Comparison of ENCODE assay signal across 1 cellular context in the genomic region with DNA sequence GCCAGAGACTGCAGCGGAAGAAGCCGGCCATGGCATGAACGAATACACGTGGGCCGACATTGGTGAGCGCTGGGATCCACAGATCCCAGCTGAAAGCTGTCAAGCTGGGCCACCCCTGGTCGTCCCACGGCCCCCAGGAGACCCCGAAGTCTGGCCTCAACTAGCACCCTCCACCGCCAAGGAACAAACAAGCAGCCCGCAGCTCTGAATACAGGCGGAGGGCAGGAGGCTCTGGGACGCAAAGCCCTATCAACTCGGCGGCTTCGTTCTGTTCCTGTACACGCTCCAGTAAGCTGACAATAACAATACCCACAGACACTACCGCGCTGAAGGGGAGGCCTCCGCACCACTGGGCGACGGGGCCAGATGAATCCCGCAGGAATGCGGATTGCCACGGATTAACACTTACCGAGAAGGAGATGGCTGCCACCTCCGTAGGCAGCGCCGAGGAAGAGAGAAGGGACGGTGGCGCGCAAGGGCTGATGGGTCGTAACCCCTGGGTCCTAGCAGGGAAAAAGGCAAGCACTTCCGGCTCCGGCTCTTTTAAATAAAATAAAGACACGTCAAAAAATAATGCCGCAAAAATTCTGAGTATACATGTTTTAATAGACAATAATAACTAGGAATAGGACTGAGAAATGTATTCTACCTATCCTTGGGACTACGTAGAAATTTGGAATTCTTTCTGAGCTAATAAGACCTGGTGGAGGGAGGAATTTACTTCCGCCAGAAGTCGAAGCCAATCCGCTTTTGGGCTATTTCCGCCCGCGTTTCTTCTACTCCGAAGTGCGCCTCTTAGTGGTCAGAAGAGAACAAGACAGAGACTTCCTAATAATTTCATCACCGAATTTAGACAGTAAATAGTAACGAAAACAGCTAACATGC.
TF ChIP-seq lines count a peak whose summit lies in the region.

RPL32 (minus strand) TSS at position 481 of the 885 bp plus-strand sequence. CDS start 1,328 bp downstream, outside the sequence.

TF ChIP-seq in HepG2, 621 proteins besides CTCF, POLR2A, EP300 and RAD21 (continued from another document and continues in another):
- TF ChIP-seq ZNF800 (CRISPR knock-in tag; IDR thresholded peaks at IDR 0.05) (peak; percentile 71), NFATC3 (CRISPR knock-in tag; IDR thresholded peaks at IDR 0.05) (no peak), GLI4 (CRISPR knock-in tag; IDR thresholded peaks at IDR 0.05; ENCODE audit: borderline replicate concordance) (no peak), ZKSCAN8 (CRISPR knock-in tag; IDR thresholded peaks at IDR 0.05; ENCODE audit: borderline replicate concordance) (peak; percentile 47; the same call in 1 of the 2 replicates), ZNF780A (CRISPR knock-in tag; IDR thresholded peaks at IDR 0.05) (no peak), ZMAT3 (CRISPR knock-in tag; conservative IDR thresholded peaks at IDR 0.05) (no peak), TCF7 (IDR thresholded peaks at IDR 0.05; ENCODE audit: low read depth) (no peak), ZNF644 (CRISPR knock-in tag; IDR thresholded peaks at IDR 0.05; ENCODE audit: low read depth) (no peak), ZNF724P (CRISPR knock-in tag; IDR thresholded peaks at IDR 0.05; ENCODE audit: borderline replicate concordance) (no peak), HNF4G (IDR thresholded peaks at IDR 0.05; ENCODE audit: borderline replicate concordance, low read depth, low read length) (no peak), HNF4G (CRISPR knock-in tag; IDR thresholded peaks at IDR 0.05; ENCODE audit: borderline replicate concordance, low read depth) (no peak), CREBL2 (CRISPR knock-in tag; IDR thresholded peaks at IDR 0.05; ENCODE audit: borderline replicate concordance) (no peak), PRDM4 (CRISPR knock-in tag; IDR thresholded peaks at IDR 0.05; ENCODE audit: borderline replicate concordance) (no peak), ZNF143 (CRISPR knock-in tag; IDR thresholded peaks at IDR 0.05) (peak; percentile 93), SRY (CRISPR knock-in tag; IDR thresholded peaks at IDR 0.05) (peak; percentile 94; the same call in 1 of the 2 replicates), SMAD3 (CRISPR knock-in tag; IDR thresholded peaks at IDR 0.05) (no peak), SAFB2 (CRISPR knock-in tag; IDR thresholded peaks at IDR 0.05; ENCODE audit: borderline replicate concordance, low read depth) (no peak; the same call in 1 of the 2 replicates), ZNF839 (CRISPR knock-in tag; IDR thresholded peaks at IDR 0.05; ENCODE audit: borderline replicate concordance) (peak; percentile 52; the same call in 1 of the 2 replicates), ZNF484 (CRISPR knock-in tag; IDR thresholded peaks at IDR 0.05; ENCODE audit: borderline replicate concordance, low read depth) (no peak), ZMYM2 (CRISPR knock-in tag; IDR thresholded peaks at IDR 0.05) (no peak), FOXP1 (IDR thresholded peaks at IDR 0.05) (no peak), FOXP1 (CRISPR knock-in tag; IDR thresholded peaks at IDR 0.05) (no peak), ZNF790 (CRISPR knock-in tag; IDR thresholded peaks at IDR 0.05; ENCODE audit: borderline replicate concordance) (no peak)
- TF ChIP-seq, protein P1, sequence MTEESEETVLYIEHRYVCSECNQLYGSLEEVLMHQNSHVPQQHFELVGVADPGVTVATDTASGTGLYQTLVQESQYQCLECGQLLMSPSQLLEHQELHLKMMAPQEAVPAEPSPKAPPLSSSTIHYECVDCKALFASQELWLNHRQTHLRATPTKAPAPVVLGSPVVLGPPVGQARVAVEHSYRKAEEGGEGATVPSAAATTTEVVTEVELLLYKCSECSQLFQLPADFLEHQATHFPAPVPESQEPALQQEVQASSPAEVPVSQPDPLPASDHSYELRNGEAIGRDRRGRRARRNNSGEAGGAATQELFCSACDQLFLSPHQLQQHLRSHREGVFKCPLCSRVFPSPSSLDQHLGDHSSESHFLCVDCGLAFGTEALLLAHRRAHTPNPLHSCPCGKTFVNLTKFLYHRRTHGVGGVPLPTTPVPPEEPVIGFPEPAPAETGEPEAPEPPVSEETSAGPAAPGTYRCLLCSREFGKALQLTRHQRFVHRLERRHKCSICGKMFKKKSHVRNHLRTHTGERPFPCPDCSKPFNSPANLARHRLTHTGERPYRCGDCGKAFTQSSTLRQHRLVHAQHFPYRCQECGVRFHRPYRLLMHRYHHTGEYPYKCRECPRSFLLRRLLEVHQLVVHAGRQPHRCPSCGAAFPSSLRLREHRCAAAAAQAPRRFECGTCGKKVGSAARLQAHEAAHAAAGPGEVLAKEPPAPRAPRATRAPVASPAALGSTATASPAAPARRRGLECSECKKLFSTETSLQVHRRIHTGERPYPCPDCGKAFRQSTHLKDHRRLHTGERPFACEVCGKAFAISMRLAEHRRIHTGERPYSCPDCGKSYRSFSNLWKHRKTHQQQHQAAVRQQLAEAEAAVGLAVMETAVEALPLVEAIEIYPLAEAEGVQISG (CRISPR knock-in tag; IDR thresholded peaks at IDR 0.05): peak; percentile 87
- TF ChIP-seq, protein P2, sequence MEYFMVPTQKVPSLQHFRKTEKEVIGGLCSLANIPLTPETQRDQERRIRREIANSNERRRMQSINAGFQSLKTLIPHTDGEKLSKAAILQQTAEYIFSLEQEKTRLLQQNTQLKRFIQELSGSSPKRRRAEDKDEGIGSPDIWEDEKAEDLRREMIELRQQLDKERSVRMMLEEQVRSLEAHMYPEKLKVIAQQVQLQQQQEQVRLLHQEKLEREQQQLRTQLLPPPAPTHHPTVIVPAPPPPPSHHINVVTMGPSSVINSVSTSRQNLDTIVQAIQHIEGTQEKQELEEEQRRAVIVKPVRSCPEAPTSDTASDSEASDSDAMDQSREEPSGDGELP (IDR thresholded peaks at IDR 0.05; ENCODE audit: borderline replicate concordance, low read depth): no peak
- TF ChIP-seq, protein P3, sequence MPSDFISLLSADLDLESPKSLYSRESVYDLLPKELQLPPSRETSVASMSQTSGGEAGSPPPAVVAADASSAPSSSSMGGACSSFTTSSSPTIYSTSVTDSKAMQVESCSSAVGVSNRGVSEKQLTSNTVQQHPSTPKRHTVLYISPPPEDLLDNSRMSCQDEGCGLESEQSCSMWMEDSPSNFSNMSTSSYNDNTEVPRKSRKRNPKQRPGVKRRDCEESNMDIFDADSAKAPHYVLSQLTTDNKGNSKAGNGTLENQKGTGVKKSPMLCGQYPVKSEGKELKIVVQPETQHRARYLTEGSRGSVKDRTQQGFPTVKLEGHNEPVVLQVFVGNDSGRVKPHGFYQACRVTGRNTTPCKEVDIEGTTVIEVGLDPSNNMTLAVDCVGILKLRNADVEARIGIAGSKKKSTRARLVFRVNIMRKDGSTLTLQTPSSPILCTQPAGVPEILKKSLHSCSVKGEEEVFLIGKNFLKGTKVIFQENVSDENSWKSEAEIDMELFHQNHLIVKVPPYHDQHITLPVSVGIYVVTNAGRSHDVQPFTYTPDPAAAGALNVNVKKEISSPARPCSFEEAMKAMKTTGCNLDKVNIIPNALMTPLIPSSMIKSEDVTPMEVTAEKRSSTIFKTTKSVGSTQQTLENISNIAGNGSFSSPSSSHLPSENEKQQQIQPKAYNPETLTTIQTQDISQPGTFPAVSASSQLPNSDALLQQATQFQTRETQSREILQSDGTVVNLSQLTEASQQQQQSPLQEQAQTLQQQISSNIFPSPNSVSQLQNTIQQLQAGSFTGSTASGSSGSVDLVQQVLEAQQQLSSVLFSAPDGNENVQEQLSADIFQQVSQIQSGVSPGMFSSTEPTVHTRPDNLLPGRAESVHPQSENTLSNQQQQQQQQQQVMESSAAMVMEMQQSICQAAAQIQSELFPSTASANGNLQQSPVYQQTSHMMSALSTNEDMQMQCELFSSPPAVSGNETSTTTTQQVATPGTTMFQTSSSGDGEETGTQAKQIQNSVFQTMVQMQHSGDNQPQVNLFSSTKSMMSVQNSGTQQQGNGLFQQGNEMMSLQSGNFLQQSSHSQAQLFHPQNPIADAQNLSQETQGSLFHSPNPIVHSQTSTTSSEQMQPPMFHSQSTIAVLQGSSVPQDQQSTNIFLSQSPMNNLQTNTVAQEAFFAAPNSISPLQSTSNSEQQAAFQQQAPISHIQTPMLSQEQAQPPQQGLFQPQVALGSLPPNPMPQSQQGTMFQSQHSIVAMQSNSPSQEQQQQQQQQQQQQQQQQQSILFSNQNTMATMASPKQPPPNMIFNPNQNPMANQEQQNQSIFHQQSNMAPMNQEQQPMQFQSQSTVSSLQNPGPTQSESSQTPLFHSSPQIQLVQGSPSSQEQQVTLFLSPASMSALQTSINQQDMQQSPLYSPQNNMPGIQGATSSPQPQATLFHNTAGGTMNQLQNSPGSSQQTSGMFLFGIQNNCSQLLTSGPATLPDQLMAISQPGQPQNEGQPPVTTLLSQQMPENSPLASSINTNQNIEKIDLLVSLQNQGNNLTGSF (CRISPR knock-in tag; IDR thresholded peaks at IDR 0.05): peak; percentile 22; the same call in 1 of the 2 replicates
- TF ChIP-seq, protein P4, sequence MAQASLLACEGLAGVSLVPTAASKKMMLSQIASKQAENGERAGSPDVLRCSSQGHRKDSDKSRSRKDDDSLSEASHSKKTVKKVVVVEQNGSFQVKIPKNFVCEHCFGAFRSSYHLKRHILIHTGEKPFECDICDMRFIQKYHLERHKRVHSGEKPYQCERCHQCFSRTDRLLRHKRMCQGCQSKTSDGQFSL (CRISPR knock-in tag; IDR thresholded peaks at IDR 0.05): no peak
- TF ChIP-seq, protein P5, sequence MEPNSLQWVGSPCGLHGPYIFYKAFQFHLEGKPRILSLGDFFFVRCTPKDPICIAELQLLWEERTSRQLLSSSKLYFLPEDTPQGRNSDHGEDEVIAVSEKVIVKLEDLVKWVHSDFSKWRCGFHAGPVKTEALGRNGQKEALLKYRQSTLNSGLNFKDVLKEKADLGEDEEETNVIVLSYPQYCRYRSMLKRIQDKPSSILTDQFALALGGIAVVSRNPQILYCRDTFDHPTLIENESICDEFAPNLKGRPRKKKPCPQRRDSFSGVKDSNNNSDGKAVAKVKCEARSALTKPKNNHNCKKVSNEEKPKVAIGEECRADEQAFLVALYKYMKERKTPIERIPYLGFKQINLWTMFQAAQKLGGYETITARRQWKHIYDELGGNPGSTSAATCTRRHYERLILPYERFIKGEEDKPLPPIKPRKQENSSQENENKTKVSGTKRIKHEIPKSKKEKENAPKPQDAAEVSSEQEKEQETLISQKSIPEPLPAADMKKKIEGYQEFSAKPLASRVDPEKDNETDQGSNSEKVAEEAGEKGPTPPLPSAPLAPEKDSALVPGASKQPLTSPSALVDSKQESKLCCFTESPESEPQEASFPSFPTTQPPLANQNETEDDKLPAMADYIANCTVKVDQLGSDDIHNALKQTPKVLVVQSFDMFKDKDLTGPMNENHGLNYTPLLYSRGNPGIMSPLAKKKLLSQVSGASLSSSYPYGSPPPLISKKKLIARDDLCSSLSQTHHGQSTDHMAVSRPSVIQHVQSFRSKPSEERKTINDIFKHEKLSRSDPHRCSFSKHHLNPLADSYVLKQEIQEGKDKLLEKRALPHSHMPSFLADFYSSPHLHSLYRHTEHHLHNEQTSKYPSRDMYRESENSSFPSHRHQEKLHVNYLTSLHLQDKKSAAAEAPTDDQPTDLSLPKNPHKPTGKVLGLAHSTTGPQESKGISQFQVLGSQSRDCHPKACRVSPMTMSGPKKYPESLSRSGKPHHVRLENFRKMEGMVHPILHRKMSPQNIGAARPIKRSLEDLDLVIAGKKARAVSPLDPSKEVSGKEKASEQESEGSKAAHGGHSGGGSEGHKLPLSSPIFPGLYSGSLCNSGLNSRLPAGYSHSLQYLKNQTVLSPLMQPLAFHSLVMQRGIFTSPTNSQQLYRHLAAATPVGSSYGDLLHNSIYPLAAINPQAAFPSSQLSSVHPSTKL (CRISPR knock-in tag; IDR thresholded peaks at IDR 0.05): no peak
